Comparison of ENCODE assay signal across 2 cellular contexts in genomic region chr1:22379566-22379965, GRCh38.
TF ChIP-seq lines count a peak whose summit lies in the region.

No MANE protein-coding gene starts in this region.

TF ChIP-seq in SK-N-SH, 30 proteins besides CTCF, POLR2A, EP300 and RAD21 (continued from another document):
- TF ChIP-seq, protein P1, sequence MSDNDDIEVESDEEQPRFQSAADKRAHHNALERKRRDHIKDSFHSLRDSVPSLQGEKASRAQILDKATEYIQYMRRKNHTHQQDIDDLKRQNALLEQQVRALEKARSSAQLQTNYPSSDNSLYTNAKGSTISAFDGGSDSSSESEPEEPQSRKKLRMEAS (IDR thresholded peaks at IDR 0.05; ENCODE audit: low read depth) = no peak
- no peak for TF ChIP-seq USF2 (IDR thresholded peaks at IDR 0.05; ENCODE audit: borderline replicate concordance, low read depth, low read length)

TF ChIP-seq in SK-N-SH treated with all-trans-retinoic acid at 6 μM for 48 hours, 23 proteins besides CTCF, POLR2A, EP300 and RAD21 (continued from another document):
- TF ChIP-seq, protein P2, sequence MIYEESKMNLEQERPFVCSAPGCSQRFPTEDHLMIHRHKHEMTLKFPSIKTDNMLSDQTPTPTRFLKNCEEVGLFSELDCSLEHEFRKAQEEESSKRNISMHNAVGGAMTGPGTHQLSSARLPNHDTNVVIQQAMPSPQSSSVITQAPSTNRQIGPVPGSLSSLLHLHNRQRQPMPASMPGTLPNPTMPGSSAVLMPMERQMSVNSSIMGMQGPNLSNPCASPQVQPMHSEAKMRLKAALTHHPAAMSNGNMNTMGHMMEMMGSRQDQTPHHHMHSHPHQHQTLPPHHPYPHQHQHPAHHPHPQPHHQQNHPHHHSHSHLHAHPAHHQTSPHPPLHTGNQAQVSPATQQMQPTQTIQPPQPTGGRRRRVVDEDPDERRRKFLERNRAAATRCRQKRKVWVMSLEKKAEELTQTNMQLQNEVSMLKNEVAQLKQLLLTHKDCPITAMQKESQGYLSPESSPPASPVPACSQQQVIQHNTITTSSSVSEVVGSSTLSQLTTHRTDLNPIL (CRISPR knock-in tag; IDR thresholded peaks at IDR 0.05; ENCODE audit: low read depth) = no peak
- TF ChIP-seq ARNTL (CRISPR knock-in tag; IDR thresholded peaks at IDR 0.05; ENCODE audit: borderline replicate concordance, low read depth) = no peak
- TF ChIP-seq ISL1 (CRISPR knock-in tag; IDR thresholded peaks at IDR 0.05) = no peak
- no peak for TF ChIP-seq BACH2 (CRISPR knock-in tag; IDR thresholded peaks at IDR 0.05; ENCODE audit: borderline replicate concordance)
- no peak for TF ChIP-seq ESRRG (CRISPR knock-in tag; IDR thresholded peaks at IDR 0.05)
- TF ChIP-seq ZFP30 (CRISPR knock-in tag; IDR thresholded peaks at IDR 0.05) = no peak
- TF ChIP-seq ZC3H10 (CRISPR knock-in tag; IDR thresholded peaks at IDR 0.05) = no peak
- TF ChIP-seq RARB (CRISPR knock-in tag; IDR thresholded peaks at IDR 0.05) = no peak
TF ChIP-seq in SK-N-SH treated with all-trans-retinoic acid at 6 μM for 48 hours: peak in this region for 0.
